In the genomic region with DNA sequence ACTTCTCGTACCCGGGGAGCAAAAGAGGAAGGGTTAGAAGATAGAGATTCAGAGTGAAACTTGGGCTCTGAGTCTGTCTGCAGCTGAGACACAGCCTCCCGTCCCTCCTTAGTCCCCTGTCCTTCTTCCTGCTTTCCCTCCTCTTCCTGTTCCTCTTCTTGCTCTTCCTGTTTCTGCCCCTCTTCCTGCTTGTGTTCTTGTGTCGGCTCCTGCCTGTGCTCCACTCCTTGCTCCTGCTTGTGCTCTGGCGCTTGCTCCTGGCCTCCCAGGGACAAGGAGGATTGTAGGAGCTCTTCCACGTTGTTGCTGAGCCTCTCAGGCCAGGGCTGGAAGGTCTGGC, we compare ENCODE assay signal across 12 cellular contexts. TPM values are rescaled to one million over a fixed set of nuclear protein-coding genes. Genes with fewer than 3 reads are reported as not detected.
A peak's percentile ranks its signal among the peaks of the same experiment; 100 is the strongest.
DNase-seq lines count a peak whose midpoint lies in the region; ATAC-seq, FAIRE-seq and TF ChIP-seq lines count a peak whose summit lies in the region.
"Had no signal": no experiment of that assay in that cellular context is flagged by ENCODE, and none has a peak within 500 bp of the region (broad histone marks: within the 10 kb centered on the region; RNA-seq: fewer than 3 reads in every experiment).

No MANE protein-coding gene starts in this region.

- H3K4me3 ChIP-seq in DOHH2 (ENCODE audit: low read length): peak overlapping the region; percentile 77
- H3K4me3 ChIP-seq in Loucy (ENCODE audit: low read length, poor library complexity, severe bottlenecking): peak overlapping the region; percentile 45
- no peak overlapping the region for H3K4me3 ChIP-seq in H1 (ENCODE audit: extremely low read depth in 1 of 4, insufficient read depth in 2 of 4, low read depth in 3 of 4, low read length in 4 of 4)
- no peak overlapping the region for H3K4me3 ChIP-seq in naive thymus-derived CD4-positive, alpha-beta T cell (ENCODE audit: low read length)

- no peak overlapping the region for H2BK20ac ChIP-seq in H1 (ENCODE audit: low read length)

- H3K9ac ChIP-seq in Loucy (ENCODE audit: low read depth, low read length, poor library complexity, severe bottlenecking) (peak overlapping the region; percentile 59), H1 (replicated peaks in 1 of 4; ENCODE audit: extremely low read depth in 1 of 4, low read depth in 3 of 4, low read length in 3 of 4) (no peak overlapping the region)

- H3K4ac ChIP-seq in H1 (replicated peaks; ENCODE audit: insufficient read length, low read depth, low read length): no peak overlapping the region

- H3K27me3 Mint-ChIP-seq in naive thymus-derived CD4-positive, alpha-beta T cell: peaks cover 0 to 15% (median 0%) of the 10 kb centered on the region in 5 donors

- H2BK5ac ChIP-seq in H1 (ENCODE audit: low read depth, low read length): peak overlapping the region; percentile 18; the same call in 1 of the 2 replicates

- H3K27me3 ChIP-seq in DOHH2 (ENCODE audit: control insufficient read depth, low read length) (no peaks in the 10 kb centered on the region), Loucy (ENCODE audit: insufficient read depth, low read length, poor library complexity, severe bottlenecking) (no peaks in the 10 kb centered on the region), H1 (replicated peaks in 1 of 4; ENCODE audit: control insufficient read depth in 3 of 4, extremely low read depth in 1 of 4, insufficient read depth in 3 of 4, low read length in 3 of 4) (peaks cover 3 to 7% (median 6%) of the 10 kb centered on the region in 4 experiments; a peak in 4 of 7 replicates)
- H3K27me3 ChIP-seq in naive thymus-derived CD4-positive, alpha-beta T cell (ENCODE audit: control insufficient read depth in 2 of 2, insufficient read depth in 2 of 2, low read length in 2 of 2): no peaks in the 10 kb centered on the region

- no peak overlapping the region for H2BK120ac ChIP-seq in H1 (replicated peaks; ENCODE audit: low read depth, low read length)

- no peak for TF ChIP-seq POLR2A in H1 (IDR thresholded peaks at IDR 0.05; ENCODE audit: control extremely low read depth in 1 of 2, low read depth in 2 of 2, low read length in 2 of 2)

- intact Hi-C loops in naive thymus-derived CD4-positive, alpha-beta T cell (cut with micrococcal nuclease): no loop called here

- H2AK5ac ChIP-seq in H1 (ENCODE audit: low read depth, low read length): no peak overlapping the region

- peak overlapping the region in 2 of 9 donors; percentile 25 to 46 for H3K27ac Mint-ChIP-seq in naive thymus-derived CD4-positive, alpha-beta T cell
- H3K27ac Mint-ChIP-seq: activated CD8-positive, alpha-beta memory T cell treated with anti-CD3 and anti-CD28 coated beads, Interleukin-2, amount 10 ng/mL, durations not matched to agents 7 days and 5 days; T-helper 1 cell treated with Interleukin-12 subunit alpha and Interleukin-12 subunit beta and Interleukin-4 antibody, amounts not matched to agents 30 μg/mL and 1 μg/mL, for 36 hours had no signal

- peaks cover 15 to 26% (median 18%) of the 10 kb centered on the region in 7 donors for H3K4me1 Mint-ChIP-seq in naive thymus-derived CD4-positive, alpha-beta T cell

- CTCF ChIA-PET in H1 (lab: Charles Lee; ENCODE audit: partially characterized antibody): interaction anchor here (0.7 to 6.3 kb wide), 23 partner anchors 10 to 220 kb away, joined by 3 to 146 read pairs (median 5); a partner anchor contains a TSS
- CTCF ChIA-PET in naive thymus-derived CD4-positive, alpha-beta T cell (lab: Charles Lee): interaction anchor here (1.2 to 4.2 kb wide), 3 partner anchors 24 to 81 kb away, joined by 3 to 18 read pairs (median 4); no protein-coding TSS in a partner anchor

- no peak overlapping the region for H4K8ac ChIP-seq in H1 (ENCODE audit: extremely low read depth, insufficient read depth, low read length)

- H3K9me3 ChIP-seq in DOHH2 (ENCODE audit: control insufficient read depth, insufficient read depth, low read length): no peaks in the 10 kb centered on the region
- no peaks in the 10 kb centered on the region for H3K9me3 ChIP-seq in Loucy (ENCODE audit: insufficient read depth, low read depth, low read length)
- no peaks in the 10 kb centered on the region for H3K9me3 ChIP-seq in H1 (ENCODE audit: insufficient read depth in 2 of 2, low read depth in 1 of 2, low read length in 1 of 2)
- peaks cover 0 to 8% (median 0%) of the 10 kb centered on the region in 3 experiments for H3K9me3 ChIP-seq in naive thymus-derived CD4-positive, alpha-beta T cell (ENCODE audit: control insufficient read depth in 2 of 3, low read length in 3 of 3)

- no peak for TF ChIP-seq EP300 in H1 (IDR thresholded peaks at IDR 0.05; ENCODE audit: borderline replicate concordance in 1 of 2, low read depth in 2 of 2, low read length in 2 of 2)

- H3K9me2 ChIP-seq in DOHH2 (replicated peaks; ENCODE audit: control insufficient read depth, low read length) (no peaks in the 10 kb centered on the region), Loucy (replicated peaks; ENCODE audit: low read depth, low read length) (no peaks in the 10 kb centered on the region)

- H2AFZ ChIP-seq in Loucy (ENCODE audit: low read length): peak overlapping the region; percentile 68; the same call in 1 of the 2 replicates
- H2AFZ ChIP-seq in H1 (ENCODE audit: low read length): no peak overlapping the region

- H3K18ac ChIP-seq in H1 (ENCODE audit: extremely low read depth, low read length): no peak overlapping the region

- POLR2A ChIA-PET in H1 (lab: Charles Lee; ENCODE audit: partially characterized antibody): interaction anchor here (1.2 to 3.3 kb wide), 7 partner anchors 13 to 93 kb away, joined by 3 to 18 read pairs (median 4); a partner anchor contains a TSS
- POLR2A ChIA-PET in naive thymus-derived CD4-positive, alpha-beta T cell (lab: Charles Lee): interaction anchor here (0.5 to 3.5 kb wide), 7 partner anchors 12 to 1274 kb away, joined by 3 to 17 read pairs (median 4); a partner anchor contains a TSS

- peak overlapping the region; percentile 97 for H3K27ac ChIP-seq in DOHH2 (ENCODE audit: low read depth, low read length)
- no peak overlapping the region for H3K27ac ChIP-seq in H1 (ENCODE audit: low read depth, low read length)
- no peak overlapping the region for H3K27ac ChIP-seq in naive thymus-derived CD4-positive, alpha-beta T cell (ENCODE audit: low read depth, low read length)
- H3K27ac ChIP-seq: C4-2B had no signal

- H3K56ac ChIP-seq in H1 (replicated peaks; ENCODE audit: insufficient read length, low read depth, low read length): no peak overlapping the region

- no peak for DNase-seq in H1 (ENCODE audit: low read depth in 1 of 2, low spot score in 2 of 2)
- no peak for DNase-seq in naive thymus-derived CD4-positive, alpha-beta T cell
- DNase-seq in NCI-H146 treated with DMSO at 0.1 percent for 48 hours (lab: John Stamatoyannopoulos, UW; ENCODE audit: unreplicated experiment): no peak
- no peak for DNase-seq in NCI-H2081 treated with DMSO at 0.1 percent for 48 hours (lab: John Stamatoyannopoulos, UW)
- DNase-seq in stimulated activated CD4-positive, alpha-beta T cell treated with anti-CD3 and anti-CD28 coated beads, Interleukin-1b, Interleukin-23, amount 100 ng/mL, for 48 hours: no peak
- DNase-seq: activated CD8-positive, alpha-beta memory T cell treated with anti-CD3 and anti-CD28 coated beads, Interleukin-2, amount 10 ng/mL, durations not matched to agents 7 days and 5 days; stimulated activated CD4-positive, alpha-beta T cell treated with anti-CD3 and anti-CD28 coated beads, Interleukin-2, amount 100 ng/mL, for 24 hours had no signal

- no peak for TF ChIP-seq RAD21 in H1 (IDR thresholded peaks at IDR 0.05 in 1 of 2, conservative IDR thresholded peaks at IDR 0.05 in 1 of 2; ENCODE audit: low read depth in 2 of 2, low read length in 2 of 2)

- peaks cover 21% of the 10 kb centered on the region for H3F3A ChIP-seq in DOHH2 (ENCODE audit: control insufficient read depth, insufficient read depth)
- no peaks in the 10 kb centered on the region for H3F3A ChIP-seq in Loucy (ENCODE audit: low read depth)

- H3K4me2 ChIP-seq in DOHH2 (ENCODE audit: low read length) (peak overlapping the region; percentile 94), Loucy (ENCODE audit: low read depth, low read length, poor library complexity, severe bottlenecking) (peak overlapping the region; percentile 52), H1 (ENCODE audit: insufficient read depth in 1 of 2, low read depth in 2 of 2, low read length in 2 of 2) (no peak overlapping the region)

- no peak overlapping the region for H4K91ac ChIP-seq in H1 (replicated peaks; ENCODE audit: insufficient read length, low read length)

- H3K4me1 ChIP-seq in DOHH2 (ENCODE audit: control insufficient read depth, low read length) (peaks cover 59% of the 10 kb centered on the region), Loucy (ENCODE audit: insufficient read depth, low read length, poor library complexity, severe bottlenecking) (peaks cover 27% of the 10 kb centered on the region), H1 (replicated peaks in 1 of 4; ENCODE audit: control insufficient read depth in 3 of 4, insufficient read depth in 4 of 4, low read length in 3 of 4) (peaks cover 0 to 5% (median under 1%) of the 10 kb centered on the region in 4 experiments; a peak in 3 of 7 replicates)
- peaks cover 0 to 5% of the 10 kb centered on the region in 2 donors for H3K4me1 ChIP-seq in naive thymus-derived CD4-positive, alpha-beta T cell (ENCODE audit: control insufficient read depth in 2 of 2, insufficient read depth in 2 of 2, low read length in 2 of 2)

- no peak overlapping the region for H3K23ac ChIP-seq in H1 (ENCODE audit: insufficient read length)

- no peak for FAIRE-seq in H1 (lab: Jason Lieb, UNC)

- H3K79me2 ChIP-seq in DOHH2 (ENCODE audit: control insufficient read depth, low read length): peaks cover 12% of the 10 kb centered on the region
- H3K79me2 ChIP-seq in Loucy (ENCODE audit: insufficient read depth, low read length): no peaks in the 10 kb centered on the region
- H3K79me2 ChIP-seq in H1 (ENCODE audit: control insufficient read depth in 1 of 2, insufficient read depth in 2 of 2, low read length in 2 of 2): no peaks in the 10 kb centered on the region

- WGBS in H1 (ENCODE audit: extremely low coverage in 1 of 2, insufficient coverage in 1 of 2, insufficient read length in 1 of 2, insufficient replicate concordance in 2 of 2, low coverage in 1 of 2, low lambda C conversion rate in 2 of 2, missing lambda C conversion rate in 1 of 2), 2 experiments: 82% methylated on average over 6 of the region's 6 CpGs; no CpG with 5 or more reads in 1 of the 2 experiments

- TF ChIP-seq CTCF in DOHH2 (IDR thresholded peaks at IDR 0.05; ENCODE audit: low read depth, low read length, poor library complexity, severe bottlenecking) (no peak), Loucy (conservative IDR thresholded peaks at IDR 0.05; ENCODE audit: low read length) (no peak), H1 (IDR thresholded peaks at IDR 0.05; ENCODE audit: control extremely low read depth in 1 of 3, insufficient read depth in 1 of 3, low read depth in 1 of 3, low read length in 3 of 3) (no peak)

- peak; percentile 70 for ATAC-seq in naive thymus-derived CD4-positive, alpha-beta T cell
- ATAC-seq in HG03108 (IDR thresholded peaks at IDR 0.05; ENCODE audit: unreplicated experiment): no peak
- ATAC-seq: activated CD8-positive, alpha-beta memory T cell treated with anti-CD3 and anti-CD28 coated beads, Interleukin-2, amount 10 ng/mL, durations not matched to agents 7 days and 5 days had no signal

- peaks cover 4% of the 10 kb centered on the region; the same call in 1 of the 2 replicates for H3K23me2 ChIP-seq in H1 (ENCODE audit: low read depth, low read length)

- H3K79me1 ChIP-seq in H1 (ENCODE audit: low read depth, low read length): no peaks in the 10 kb centered on the region

- H3K9me3 Mint-ChIP-seq in naive thymus-derived CD4-positive, alpha-beta T cell: peaks cover 0 to 25% (median 4%) of the 10 kb centered on the region in 11 donors

- 0 out of 2 replicates have a peak overlapping the region, but pooled peaks have one; percentile 73 for H2BK15ac ChIP-seq in H1 (ENCODE audit: low read length)

- H4K20me1 ChIP-seq in DOHH2 (ENCODE audit: control insufficient read depth, insufficient read depth, low read depth, low read length) (no peaks in the 10 kb centered on the region), Loucy (ENCODE audit: insufficient read depth, low read length, poor library complexity, severe bottlenecking) (no peaks in the 10 kb centered on the region), H1 (replicated peaks in 1 of 2; ENCODE audit: control insufficient read depth in 1 of 2, insufficient read depth in 2 of 2, low read length in 2 of 2) (no peaks in the 10 kb centered on the region)

- H3K14ac ChIP-seq in H1 (ENCODE audit: insufficient read length): no peak overlapping the region

- H3K36me3 ChIP-seq in DOHH2 (ENCODE audit: control insufficient read depth, low read length): peaks cover 25% of the 10 kb centered on the region
- H3K36me3 ChIP-seq in Loucy (ENCODE audit: insufficient read depth, low read length): no peaks in the 10 kb centered on the region
- H3K36me3 ChIP-seq in H1 (ENCODE audit: control insufficient read depth in 2 of 4, insufficient read depth in 4 of 4, low read length in 3 of 4): no peaks in the 10 kb centered on the region
- peaks cover 0 to 5% (median 3%) of the 10 kb centered on the region in 3 experiments for H3K36me3 ChIP-seq in naive thymus-derived CD4-positive, alpha-beta T cell (ENCODE audit: control insufficient read depth in 2 of 3, insufficient read depth in 3 of 3, low read length in 3 of 3)

- peaks cover 5 to 40% (median 23%) of the 10 kb centered on the region in 5 donors for H3K36me3 Mint-ChIP-seq in naive thymus-derived CD4-positive, alpha-beta T cell

- H3K4me3 Mint-ChIP-seq in naive thymus-derived CD4-positive, alpha-beta T cell: no peak overlapping the region
- H3K4me3 Mint-ChIP-seq: activated CD8-positive, alpha-beta memory T cell treated with anti-CD3 and anti-CD28 coated beads, Interleukin-2, amount 10 ng/mL, durations not matched to agents 7 days and 5 days; T-helper 1 cell treated with Interleukin-12 subunit alpha and Interleukin-12 subunit beta and Interleukin-4 antibody, amounts not matched to agents 30 μg/mL and 1 μg/mL, for 36 hours had no signal

- no peak overlapping the region for H4K5ac ChIP-seq in H1 (ENCODE audit: insufficient read length, low read depth, low read length)

- 0 out of 2 replicates have a peak overlapping the region, but pooled peaks have one; percentile 6 for H2BK12ac ChIP-seq in H1 (ENCODE audit: low read depth, low read length)

RNA-seq across cellular contexts. Expression of a gene that starts 3.0 kb away (rescaled TPM):
- total RNA-seq in H1 (2021; fragmentation: NEBNext Ultra II Directional; extraction: Animal tissue kit (Norgen Biotek cat#: 25700)): 0.80 and 1.2 TPM in 2 replicates
- 5.2 and 8.9 TPM in 2 replicates for polyA plus RNA-seq in H1 (2011; rRNA removed)
- polyA plus RNA-seq in H1 (2011; cell fraction: cytosol; rRNA removed): 4.1 TPM
- polyA plus RNA-seq in H1 (2011; cell fraction: nucleus; rRNA removed): 13.2 TPM
- 0.98 to 1.8 TPM (median 1.4 TPM) in 4 replicates for polyA plus RNA-seq in H1 (2012, experiment 1 of 2)
- 0.30 TPM for polyA plus RNA-seq in H1 (2012, experiment 2 of 2)
- 1.5 TPM for polyA plus RNA-seq in H1 (2013, experiment 1 of 2)
- 2.1 TPM for polyA plus RNA-seq in H1 (2013, experiment 2 of 2)
- polyA minus RNA-seq in H1 (2011; rRNA and poly(A)+ RNA removed): 5.7 and 11.8 TPM in 2 replicates
- polyA minus RNA-seq in H1 (2011; cell fraction: cytosol; rRNA and poly(A)+ RNA removed): 2.2 TPM
- polyA minus RNA-seq in H1 (2011; cell fraction: nucleus; rRNA and poly(A)+ RNA removed): 5.7 TPM
- total RNA-seq in naive thymus-derived CD4-positive, alpha-beta T cell: 10 to 100 TPM in 2 of 5 experiments, 1 to 10 TPM in 3; 2.3 to 23.0 (median 6.6) TPM
- 1 to 10 TPM in 1 of 2 donors, under 1 TPM in 1; 0.27 to 1.1 TPM for polyA plus RNA-seq in naive thymus-derived CD4-positive, alpha-beta T cell

RNA-seq across cellular contexts. Expression of a gene that starts 8.5 kb away (rescaled TPM):
- 0.22 and 0.23 TPM in 2 replicates for total RNA-seq in H1 (2021; fragmentation: NEBNext Ultra II Directional; extraction: Animal tissue kit (Norgen Biotek cat#: 25700))
- polyA plus RNA-seq in H1 (2011; rRNA removed): 0.24 and 0.63 TPM in 2 replicates
- polyA plus RNA-seq in H1 (2011; cell fraction: cytosol; rRNA removed): 0.31 TPM
- polyA plus RNA-seq in H1 (2011; cell fraction: nucleus; rRNA removed): 0.47 TPM
- polyA plus RNA-seq in H1 (2012, experiment 1 of 2): 0.29 to 0.40 TPM (median 0.35 TPM) in 3 of 4 replicates, not detected in the other
- 0.21 TPM for polyA plus RNA-seq in H1 (2012, experiment 2 of 2)
- polyA plus RNA-seq in H1 (2013, experiment 1 of 2): 0.57 TPM
- 0.48 TPM for polyA plus RNA-seq in H1 (2013, experiment 2 of 2)
- polyA minus RNA-seq in H1 (2011; rRNA and poly(A)+ RNA removed): 0.32 and 0.63 TPM in 2 replicates
- polyA minus RNA-seq in H1 (2011; cell fraction: cytosol; rRNA and poly(A)+ RNA removed): not detected
- 0.40 TPM for polyA minus RNA-seq in H1 (2011; cell fraction: nucleus; rRNA and poly(A)+ RNA removed)
- total RNA-seq in naive thymus-derived CD4-positive, alpha-beta T cell: 1 to 10 TPM; 3.3 to 8.3 (median 6.4) TPM
- polyA plus RNA-seq in naive thymus-derived CD4-positive, alpha-beta T cell: 1 to 10 TPM; 6.6 to 6.9 TPM

RNA-seq across cellular contexts. Expression of a gene that starts 18.7 kb away (rescaled TPM):
- 21.7 and 22.9 TPM in 2 replicates for total RNA-seq in H1 (2021; fragmentation: NEBNext Ultra II Directional; extraction: Animal tissue kit (Norgen Biotek cat#: 25700))
- polyA plus RNA-seq in H1 (2011; rRNA removed): 28.6 and 29.3 TPM in 2 replicates
- polyA plus RNA-seq in H1 (2011; cell fraction: cytosol; rRNA removed): 44.8 TPM
- polyA plus RNA-seq in H1 (2011; cell fraction: nucleus; rRNA removed): 62.2 TPM
- polyA plus RNA-seq in H1 (2012, experiment 1 of 2): 25.6 to 40.6 TPM (median 29.1 TPM) in 4 replicates
- polyA plus RNA-seq in H1 (2012, experiment 2 of 2): 21.9 TPM
- 26.0 TPM for polyA plus RNA-seq in H1 (2013, experiment 1 of 2)
- 22.1 TPM for polyA plus RNA-seq in H1 (2013, experiment 2 of 2)
- polyA minus RNA-seq in H1 (2011; rRNA and poly(A)+ RNA removed): 15.7 and 16.4 TPM in 2 replicates
- polyA minus RNA-seq in H1 (2011; cell fraction: cytosol; rRNA and poly(A)+ RNA removed): 6.8 TPM
- 13.0 TPM for polyA minus RNA-seq in H1 (2011; cell fraction: nucleus; rRNA and poly(A)+ RNA removed)
- total RNA-seq in naive thymus-derived CD4-positive, alpha-beta T cell: 100 to 1,000 TPM in 1 of 5 experiments, 10 to 100 TPM in 4; 33.1 to 101 (median 39.6) TPM
- 100 to 1,000 TPM; 103 to 106 TPM for polyA plus RNA-seq in naive thymus-derived CD4-positive, alpha-beta T cell

RNA-seq across cellular contexts. Expression of a gene that starts 37.0 kb away (rescaled TPM):
- 305 and 330 TPM in 2 replicates for total RNA-seq in H1 (2021; fragmentation: NEBNext Ultra II Directional; extraction: Animal tissue kit (Norgen Biotek cat#: 25700))
- polyA plus RNA-seq in H1 (2011; rRNA removed): 198 and 214 TPM in 2 replicates
- polyA plus RNA-seq in H1 (2011; cell fraction: cytosol; rRNA removed): 178 TPM
- 362 TPM for polyA plus RNA-seq in H1 (2011; cell fraction: nucleus; rRNA removed)
- polyA plus RNA-seq in H1 (2012, experiment 1 of 2): 194 to 267 TPM (median 241 TPM) in 4 replicates
- polyA plus RNA-seq in H1 (2012, experiment 2 of 2): 52.1 TPM
- polyA plus RNA-seq in H1 (2013, experiment 1 of 2): 180 TPM
- polyA plus RNA-seq in H1 (2013, experiment 2 of 2): 192 TPM
- 290 and 298 TPM in 2 replicates for polyA minus RNA-seq in H1 (2011; rRNA and poly(A)+ RNA removed)
- 180 TPM for polyA minus RNA-seq in H1 (2011; cell fraction: cytosol; rRNA and poly(A)+ RNA removed)
- polyA minus RNA-seq in H1 (2011; cell fraction: nucleus; rRNA and poly(A)+ RNA removed): 129 TPM
- total RNA-seq in naive thymus-derived CD4-positive, alpha-beta T cell: 100 to 1,000 TPM; 246 to 387 (median 267) TPM
- polyA plus RNA-seq in naive thymus-derived CD4-positive, alpha-beta T cell: 10 to 100 TPM; 41.8 to 91.4 TPM

RNA-seq across cellular contexts. Expression of a gene that starts 44.9 kb away (rescaled TPM):
- total RNA-seq in H1 (2021; fragmentation: NEBNext Ultra II Directional; extraction: Animal tissue kit (Norgen Biotek cat#: 25700)): 59.6 and 60.1 TPM in 2 replicates
- 59.0 and 75.1 TPM in 2 replicates for polyA plus RNA-seq in H1 (2011; rRNA removed)
- 66.7 TPM for polyA plus RNA-seq in H1 (2011; cell fraction: cytosol; rRNA removed)
- 138 TPM for polyA plus RNA-seq in H1 (2011; cell fraction: nucleus; rRNA removed)
- 64.4 to 74.8 TPM (median 69.2 TPM) in 4 replicates for polyA plus RNA-seq in H1 (2012, experiment 1 of 2)
- polyA plus RNA-seq in H1 (2012, experiment 2 of 2): 30.4 TPM
- 47.8 TPM for polyA plus RNA-seq in H1 (2013, experiment 1 of 2)
- 45.3 TPM for polyA plus RNA-seq in H1 (2013, experiment 2 of 2)
- 69.0 and 70.2 TPM in 2 replicates for polyA minus RNA-seq in H1 (2011; rRNA and poly(A)+ RNA removed)
- polyA minus RNA-seq in H1 (2011; cell fraction: cytosol; rRNA and poly(A)+ RNA removed): 39.0 TPM
- polyA minus RNA-seq in H1 (2011; cell fraction: nucleus; rRNA and poly(A)+ RNA removed): 71.1 TPM
- 10 to 100 TPM; 62.8 to 98.2 (median 85.4) TPM for total RNA-seq in naive thymus-derived CD4-positive, alpha-beta T cell
- polyA plus RNA-seq in naive thymus-derived CD4-positive, alpha-beta T cell: 10 to 100 TPM; 23.8 to 36.8 TPM

Comparison
In these comparisons a context has a peak if more than half of its experiments do, and no peak if none do; other contexts are left out.
1. H3K4me2 ChIP-seq: peak in DOHH2 (single experiment) and Loucy (single experiment); none in H1 (0 of 2).
2. H3K4me3 ChIP-seq: peak in DOHH2 (single experiment) and Loucy (single experiment); none in H1 (0 of 4) and naive thymus-derived CD4-positive, alpha-beta T cell (single experiment).